In genomic region chr22:40673017-40673416, GRCh38 we compare ENCODE assay signal across 22 cellular contexts. TPM values are rescaled to one million over a fixed set of nuclear protein-coding genes. Genes with fewer than 3 reads are reported as not detected.
DNase-seq lines count a peak whose midpoint lies in the region; ATAC-seq, FAIRE-seq and TF ChIP-seq lines count a peak whose summit lies in the region.
"Had no signal": no experiment of that assay in that cellular context is flagged by ENCODE, and none has a peak within 500 bp of the region (broad histone marks: within the 10 kb centered on the region; RNA-seq: fewer than 3 reads in every experiment).

No MANE protein-coding gene starts in this region.

- H3K27me3 ChIP-seq in heart right ventricle (no peaks in the 10 kb centered on the region), endothelial cell of umbilical vein (ENCODE audit: control insufficient read depth in 2 of 2, insufficient read depth in 2 of 2, low read length in 2 of 2) (no peaks in the 10 kb centered on the region), lung (ENCODE audit: control insufficient read depth, insufficient read depth) (no peaks in the 10 kb centered on the region)
- H3K27me3 ChIP-seq: SJSA1 had no signal

- peak overlapping the region; percentile 49 for H3K4me2 ChIP-seq in endothelial cell of umbilical vein (ENCODE audit: insufficient read depth, low read length)
- H3K4me2 ChIP-seq: KMS-11 had no signal

- peak; percentile 94 for FAIRE-seq in endothelial cell of umbilical vein (lab: Jason Lieb, UNC)

- intact Hi-C loops in heart right ventricle (cut with DNase I), result no loop called here
- intact Hi-C loops in Right ventricle myocardium inferior (cut with DNase I), result no loop called here
- intact Hi-C loops in endothelial cell of umbilical vein (cut with micrococcal nuclease), result loop anchor here (1.0 kb wide), 1 partner anchor 19 kb away; no protein-coding TSS in a partner anchor

- no peak overlapping the region for H3K4me3 ChIP-seq in heart right ventricle
- no peak overlapping the region for H3K4me3 ChIP-seq in endothelial cell of umbilical vein (replicated peaks in 1 of 3; ENCODE audit: insufficient read depth in 1 of 3, low read depth in 1 of 3, low read length in 3 of 3)
- no peak overlapping the region for H3K4me3 ChIP-seq in lung
- H3K4me3 ChIP-seq: GM23248, SJSA1 had no signal

- no peak overlapping the region for H3K9ac ChIP-seq in endothelial cell of umbilical vein (replicated peaks; ENCODE audit: extremely low read depth, insufficient read depth, low read length)
- H3K9ac ChIP-seq: GM23248, KMS-11 had no signal

- POLR2A ChIA-PET in endothelial cell of umbilical vein (lab: Charles Lee), result no interaction called here

- no peaks in the 10 kb centered on the region for H3K36me3 ChIP-seq in heart right ventricle
- H3K36me3 ChIP-seq in endothelial cell of umbilical vein (ENCODE audit: control insufficient read depth in 2 of 2, extremely low read depth in 1 of 2, insufficient read depth in 2 of 2, low read length in 2 of 2), result no peaks in the 10 kb centered on the region
- H3K36me3 ChIP-seq in lung (ENCODE audit: control insufficient read depth in 2 of 2, insufficient read depth in 2 of 2, low read length in 2 of 2), result no peaks in the 10 kb centered on the region
- H3K36me3 ChIP-seq: SJSA1 had no signal

- H3K9me3 ChIP-seq in heart right ventricle (peaks cover 0 to 10% (median 0%) of the 10 kb centered on the region in 11 donors), endothelial cell of umbilical vein (replicated peaks; ENCODE audit: control insufficient read depth, insufficient read depth, low read length) (no peaks in the 10 kb centered on the region), lung (ENCODE audit: control insufficient read depth in 2 of 2, insufficient read depth in 1 of 2, low read length in 1 of 2) (no peaks in the 10 kb centered on the region)

- DNase-seq in heart right ventricle (no peak), Right ventricle myocardium inferior (ENCODE audit: missing footprints) (no peak), endothelial cell of umbilical vein (ENCODE audit: low read depth, low spot score) (peak; percentile 73), lung (ENCODE audit: low spot score) (no peak), NCI-H69 (lab: John Stamatoyannopoulos, UW) (no peak)
- DNase-seq: Calu3; DND-41; GM23248; H7; IMR-90; MM.1S; NCI-H2029; NCI-H446; NCI-H524 treated with DMSO at 0.1 percent for 48 hours; NCI-H82; NK-92 treated with Interleukin-12 subunit alpha and Interleukin-12 subunit beta, amount 100 ng/mL, for 24 hours; PC-3 had no signal

- BruUV-seq in endothelial cell of umbilical vein (replicated peaks; lab: Mats Ljungman, UMichigan), result no TSS peak

- H3K27ac ChIP-seq in heart right ventricle, result peak overlapping the region in 9 of 10 donors; percentile 20 to 81 (median 61)
- H3K27ac ChIP-seq in endothelial cell of umbilical vein (ENCODE audit: insufficient read depth, low read depth, low read length), result peak overlapping the region; percentile 42
- peak overlapping the region; percentile 21 to 30 for H3K27ac ChIP-seq in lung (ENCODE audit: low read depth in 1 of 2, low read length in 1 of 2)
- H3K27ac ChIP-seq: GM23248, KMS-11, SJSA1 had no signal

- H4K20me1 ChIP-seq in endothelial cell of umbilical vein (replicated peaks; ENCODE audit: control insufficient read depth, extremely low read depth, insufficient read depth, low read length), result no peaks in the 10 kb centered on the region

- dilution Hi-C loops in endothelial cell of umbilical vein (cut with MboI; ENCODE audit: extremely low pct_ligation_motif_present, low sequenced_read_pairs), result no loop called here

- 73 to 77% methylated on average over 4 of the region's 4 CpGs for whole genome bisulfite sequencing in heart right ventricle, 2 donors
- 75 to 83% methylated on average over 4 of the region's 4 CpGs for WGBS in lung, 2 donors

- peak in 5 of 8 donors; percentile 25 to 63 (median 50) for ATAC-seq in heart right ventricle
- ATAC-seq in Right ventricle myocardium inferior, result no peak
- no peak for ATAC-seq in lung (ENCODE audit: insufficient read depth, low FRiP score)
- no peak for ATAC-seq in HG02870 (IDR thresholded peaks at IDR 0.05; ENCODE audit: unreplicated experiment)
- ATAC-seq in HG03520 (IDR thresholded peaks at IDR 0.05; ENCODE audit: unreplicated experiment), result no peak
- ATAC-seq: PC-3 had no signal

- no peak for TF ChIP-seq CTCF in heart right ventricle (IDR thresholded peaks at IDR 0.05)
- no peak for TF ChIP-seq CTCF in endothelial cell of umbilical vein (IDR thresholded peaks at IDR 0.05; ENCODE audit: extremely low read depth in 1 of 2, insufficient read depth in 1 of 2, low read depth in 1 of 2, low read length in 2 of 2)
- TF ChIP-seq CTCF in lung (IDR thresholded peaks at IDR 0.05; ENCODE audit: control extremely low read depth, extremely low read depth), result no peak

- peak overlapping the region; percentile 84 for H2AFZ ChIP-seq in endothelial cell of umbilical vein (ENCODE audit: low read depth, low read length)
- H2AFZ ChIP-seq: GM23248 had no signal

- CTCF ChIA-PET in endothelial cell of umbilical vein (lab: Charles Lee), result interaction anchor here (1.6 to 1.9 kb wide), 2 partner anchors 10 to 226 kb away, joined by 7 read pairs; no protein-coding TSS in a partner anchor

- TF ChIP-seq POLR2A in endothelial cell of umbilical vein (IDR thresholded peaks at IDR 0.05; ENCODE audit: low read depth, low read length), result no peak

- H3K4me1 ChIP-seq in heart right ventricle (peaks cover 0 to 26% (median 10%) of the 10 kb centered on the region in 9 donors), endothelial cell of umbilical vein (ENCODE audit: control insufficient read depth, extremely low read depth, insufficient read depth, low read length) (peaks cover 10% of the 10 kb centered on the region), lung (ENCODE audit: control insufficient read depth in 2 of 2, insufficient read depth in 2 of 2, low read length in 2 of 2) (peaks cover 0 to 10% of the 10 kb centered on the region in 2 donors)
- H3K4me1 ChIP-seq: SJSA1 had no signal

- no peaks in the 10 kb centered on the region for H3K79me2 ChIP-seq in endothelial cell of umbilical vein (ENCODE audit: control insufficient read depth, insufficient read depth, low read length)

- no peaks in the 10 kb centered on the region for H3K9me1 ChIP-seq in endothelial cell of umbilical vein (replicated peaks; ENCODE audit: control insufficient read depth, extremely low read depth, insufficient read depth, low read length)

TF ChIP-seq in endothelial cell of umbilical vein, 7 proteins besides CTCF, POLR2A, EP300 and RAD21:
- TF ChIP-seq MAX (IDR thresholded peaks at IDR 0.05; ENCODE audit: insufficient read depth, insufficient read length) (no peak), MYC (IDR thresholded peaks at IDR 0.05; ENCODE audit: low read depth, low read length) (no peak), EZH2 (IDR thresholded peaks at IDR 0.05; ENCODE audit: borderline replicate concordance, low read depth, low read length, severe bottlenecking) (no peak), FOS (IDR thresholded peaks at IDR 0.05; ENCODE audit: borderline replicate concordance, insufficient read depth, low read length) (no peak), POLR2AphosphoS5 (IDR thresholded peaks at IDR 0.05; ENCODE audit: insufficient read depth, low read depth, low read length) (no peak), GATA2 (IDR thresholded peaks at IDR 0.05; ENCODE audit: insufficient read depth, insufficient read length, low read depth, low read length) (no peak), JUN (IDR thresholded peaks at IDR 0.05; ENCODE audit: borderline replicate concordance, insufficient read depth, insufficient read length, low read depth) (no peak)

RNA-seq across cellular contexts. Expression of gene MCHR1, which starts 6.3 kb away (rescaled TPM):
- total RNA-seq in heart right ventricle (1 to 10 TPM in 2 of 10 donors, under 1 TPM in 7, not detected in 1; 0.19 to 1.5 (median 0.37) TPM), Right ventricle myocardium inferior (1.2 TPM), endothelial cell of umbilical vein (not detected in 2 replicates), lung (under 1 TPM; 0.21 to 0.37 TPM)
- polyA plus RNA-seq in heart right ventricle (under 1 TPM; 0.15 to 0.39 TPM), endothelial cell of umbilical vein (not detected in 2 replicates), lung (under 1 TPM; 0.06 to 0.62 TPM)
- 0.10 TPM in 1 of 2 replicates, not detected in the other for polyA plus RNA-seq in endothelial cell of umbilical vein (2011; cell fraction: cytosol; rRNA removed)
- not detected in 2 replicates for polyA plus RNA-seq in endothelial cell of umbilical vein (2011; cell fraction: nucleus; rRNA removed)
- polyA plus RNA-seq in endothelial cell of umbilical vein (2012), result not detected in 2 replicates
- not detected in 2 replicates for polyA minus RNA-seq in endothelial cell of umbilical vein
- not detected for polyA minus RNA-seq in endothelial cell of umbilical vein (2011; cell fraction: cytosol; rRNA and poly(A)+ RNA removed)
- not detected in 2 replicates for polyA minus RNA-seq in endothelial cell of umbilical vein (2011; cell fraction: nucleus; rRNA and poly(A)+ RNA removed)
- total RNA-seq: A172, Calu3, PC-3, SJSA1 had no signal

RNA-seq across cellular contexts. Expression of gene MRTFA, which starts 36.5 kb away (rescaled TPM):
- total RNA-seq in heart right ventricle, result 10 to 100 TPM; 13.2 to 30.9 (median 18.5) TPM
- 10 to 100 TPM; 19.1 to 24.6 TPM for polyA plus RNA-seq in heart right ventricle
- 26.7 TPM for total RNA-seq in Right ventricle myocardium inferior
- total RNA-seq in endothelial cell of umbilical vein, result 44.1 and 48.6 TPM in 2 replicates
- polyA plus RNA-seq in endothelial cell of umbilical vein, result 11.6 and 13.6 TPM in 2 replicates
- polyA plus RNA-seq in endothelial cell of umbilical vein (2011; cell fraction: cytosol; rRNA removed), result 7.5 and 8.4 TPM in 2 replicates
- polyA plus RNA-seq in endothelial cell of umbilical vein (2011; cell fraction: nucleus; rRNA removed), result 29.8 and 33.1 TPM in 2 replicates
- 17.1 and 21.6 TPM in 2 replicates for polyA plus RNA-seq in endothelial cell of umbilical vein (2012)
- 53.2 and 69.2 TPM in 2 replicates for polyA minus RNA-seq in endothelial cell of umbilical vein
- 13.6 TPM for polyA minus RNA-seq in endothelial cell of umbilical vein (2011; cell fraction: cytosol; rRNA and poly(A)+ RNA removed)
- 57.8 and 70.7 TPM in 2 replicates for polyA minus RNA-seq in endothelial cell of umbilical vein (2011; cell fraction: nucleus; rRNA and poly(A)+ RNA removed)
- 10 to 100 TPM; 49.1 to 64.0 TPM for total RNA-seq in lung
- polyA plus RNA-seq in lung, result 10 to 100 TPM; 26.3 to 31.1 TPM

Comparison
In these comparisons a context has a peak if more than half of its experiments do, and no peak if none do; other contexts are left out.
1. ATAC-seq: peak in heart right ventricle (5 of 8); none in Right ventricle myocardium inferior (single experiment), lung (single experiment), HG02870 (single experiment) and HG03520 (single experiment).
2. Peak in every context shown above with its lines, with median percentiles within 50 percentile points of each other: H3K27ac ChIP-seq.